Comparison of ENCODE assay signal across 15 cellular contexts in the genomic region with DNA sequence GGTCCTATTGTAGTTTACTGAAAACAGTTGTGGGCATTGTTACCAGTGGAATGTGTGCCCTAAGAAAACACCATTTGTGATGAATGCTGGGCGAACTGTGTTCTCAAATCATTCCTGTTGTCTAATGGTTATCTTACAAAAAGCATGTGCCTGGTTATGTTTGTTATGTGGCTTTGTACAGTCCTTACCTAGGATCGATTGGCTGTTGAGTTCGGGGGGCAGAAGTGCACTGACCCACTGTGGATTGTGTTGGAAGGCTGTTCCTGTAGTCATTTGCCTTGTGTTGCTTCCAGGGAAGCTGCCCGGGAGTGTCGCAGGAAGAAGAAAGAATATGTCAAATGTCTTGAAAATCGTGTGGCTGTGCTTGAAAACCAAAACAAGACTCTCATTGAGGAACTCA.
DNase-seq lines count a peak whose midpoint lies in the region; ATAC-seq and TF ChIP-seq lines count a peak whose summit lies in the region.
"Had no signal": no experiment of that assay in that cellular context is flagged by ENCODE, and none has a peak within 500 bp of the region (broad histone marks: within the 10 kb centered on the region; RNA-seq: fewer than 3 reads in every experiment).

No MANE protein-coding gene starts in this region.

- no peaks in the 10 kb centered on the region for H3K27me3 Mint-ChIP-seq in H9 (ENCODE audit: low read depth)
- H3K27me3 Mint-ChIP-seq in activated CD8-positive, alpha-beta T cell treated with anti-CD3 and anti-CD28 coated beads for 36 hours: no peaks in the 10 kb centered on the region
- no peaks in the 10 kb centered on the region for H3K27me3 Mint-ChIP-seq in effector memory CD8-positive, alpha-beta T cell

- H3K9me3 Mint-ChIP-seq in H9: no peaks in the 10 kb centered on the region
- no peaks in the 10 kb centered on the region for H3K9me3 Mint-ChIP-seq in activated CD8-positive, alpha-beta T cell treated with anti-CD3 and anti-CD28 coated beads for 36 hours
- no peaks in the 10 kb centered on the region for H3K9me3 Mint-ChIP-seq in effector memory CD8-positive, alpha-beta T cell

- peak overlapping the region in 1 of 2 experiments; percentile 1; a peak in 1 of 5 replicates for H3K4me3 Mint-ChIP-seq in H9
- no peak overlapping the region for H3K4me3 Mint-ChIP-seq in activated CD8-positive, alpha-beta T cell treated with anti-CD3 and anti-CD28 coated beads for 36 hours
- no peak overlapping the region for H3K4me3 Mint-ChIP-seq in effector memory CD8-positive, alpha-beta T cell

- H3K36me3 Mint-ChIP-seq in H9 (ENCODE audit: insufficient read depth in 1 of 3, low read depth in 3 of 3): peaks cover 2 to 6% (median 4%) of the 10 kb centered on the region in 3 experiments; a peak in 6 of 7 replicates
- peaks cover 48% of the 10 kb centered on the region for H3K36me3 Mint-ChIP-seq in activated CD8-positive, alpha-beta T cell treated with anti-CD3 and anti-CD28 coated beads for 36 hours (ENCODE audit: low read depth)
- H3K36me3 Mint-ChIP-seq in effector memory CD8-positive, alpha-beta T cell (ENCODE audit: insufficient read depth): peaks cover 10% of the 10 kb centered on the region

- no peak for TF ChIP-seq POLR2A in right lobe of liver (IDR thresholded peaks at IDR 0.05)

- POLR2A ChIA-PET in activated CD8-positive, alpha-beta T cell treated with anti-CD3 and anti-CD28 coated beads for 36 hours (lab: Charles Lee): interaction anchor here (3.5 kb wide), 1 partner anchor 84 kb away, joined by 17 read pairs; the partner anchor contains the start of gene CREM

- CTCF ChIA-PET in activated CD8-positive, alpha-beta T cell treated with anti-CD3 and anti-CD28 coated beads for 36 hours (lab: Charles Lee): interaction anchor here (0.9 to 2.1 kb wide), 4 partner anchors 9 to 90 kb away, joined by 3 to 7 read pairs (median 5); partner anchors contain the start of gene CREM

- H3K18ac ChIP-seq in H9 (ENCODE audit: insufficient read length, low read depth, low read length): no peak overlapping the region
- no peak overlapping the region for H3K18ac ChIP-seq in trophoblast cell (ENCODE audit: low read length)

- no peak for ATAC-seq in activated CD8-positive, alpha-beta T cell treated with anti-CD3 and anti-CD28 coated beads for 36 hours
- ATAC-seq in right lobe of liver (peak in 3 of 4 donors; percentile 4 to 30 (median 6)), upper lobe of right lung (no peak)
- ATAC-seq in effector memory CD8-positive, alpha-beta T cell (replicated peaks): no peak
- ATAC-seq: activated CD4-positive, CD25-positive, alpha-beta regulatory T cell treated with anti-CD3 and anti-CD28 coated beads, Interleukin-2, amount 50 U/mL, for 24 hours had no signal

- H2BK120ac ChIP-seq in H9 (ENCODE audit: low read depth, low read length, poor library complexity, severe bottlenecking) (no peak overlapping the region), trophoblast cell (ENCODE audit: insufficient read depth, low read length, poor library complexity) (no peak overlapping the region)

- H3K9ac ChIP-seq in H9 (ENCODE audit: extremely low read depth, insufficient read length, low read length): no peak overlapping the region
- no peak overlapping the region for H3K9ac ChIP-seq in trophoblast cell (ENCODE audit: low read length)
- H3K9ac ChIP-seq: BLaER1 had no signal

- H2BK15ac ChIP-seq in H9 (ENCODE audit: low read depth, low read length): no peak overlapping the region

- H4K5ac ChIP-seq in H9 (ENCODE audit: insufficient read length, low read depth, low read length): no peak overlapping the region

- H3K4ac ChIP-seq in H9 (ENCODE audit: low read depth, low read length) (no peak overlapping the region), trophoblast cell (ENCODE audit: low read depth, low read length) (no peak overlapping the region)

- H3K14ac ChIP-seq in H9 (ENCODE audit: insufficient read depth, low read length) (no peak overlapping the region), trophoblast cell (ENCODE audit: low read length) (no peak overlapping the region)

- H3K27ac Mint-ChIP-seq in H9: peak overlapping the region; percentile 3 to 84 (median 29); a peak in 5 of 7 replicates
- peak overlapping the region; percentile 14 for H3K27ac Mint-ChIP-seq in activated CD8-positive, alpha-beta T cell treated with anti-CD3 and anti-CD28 coated beads for 36 hours
- peak overlapping the region in 1 of 2 donors; percentile 74 for H3K27ac Mint-ChIP-seq in effector memory CD8-positive, alpha-beta T cell

- H3T11ph ChIP-seq in H9 (ENCODE audit: low read length): no peak overlapping the region

- peaks cover 46 to 48% of the 10 kb centered on the region in 2 experiments for H3K4me1 Mint-ChIP-seq in H9
- peaks cover 28% of the 10 kb centered on the region for H3K4me1 Mint-ChIP-seq in activated CD8-positive, alpha-beta T cell treated with anti-CD3 and anti-CD28 coated beads for 36 hours (ENCODE audit: low read depth)
- peaks cover 6 to 10% of the 10 kb centered on the region in 2 donors for H3K4me1 Mint-ChIP-seq in effector memory CD8-positive, alpha-beta T cell (ENCODE audit: low read depth in 2 of 2)

- H2AFZ ChIP-seq in H9 (ENCODE audit: low read length) (no peak overlapping the region), trophoblast cell (ENCODE audit: insufficient read depth, low read length, poor library complexity) (no peak overlapping the region)

- H3K4me1 ChIP-seq in H9 (ENCODE audit: insufficient read depth, low read length) (peaks cover 14% of the 10 kb centered on the region), right lobe of liver (peaks cover 0 to 17% (median 0%) of the 10 kb centered on the region in 4 donors), trophoblast cell (ENCODE audit: control insufficient read depth in 1 of 2, insufficient read depth in 2 of 2, low read length in 2 of 2) (peaks cover 5 to 12% of the 10 kb centered on the region in 2 experiments), upper lobe of right lung (peaks cover 3% of the 10 kb centered on the region)
- H3K4me1 ChIP-seq: prostate gland had no signal

- intact Hi-C loops in activated CD8-positive, alpha-beta T cell treated with anti-CD3 and anti-CD28 coated beads for 36 hours (cut with micrococcal nuclease): loop anchor here (10.0 kb wide), 1 partner anchor 216 kb away; no protein-coding TSS in a partner anchor
- intact Hi-C loops in right lobe of liver (cut with DNase I) (loop anchor here (10.0 kb wide), 2 partner anchors 66 to 86 kb away; partner anchors contain the start of gene CREM (in 1 of the 2)), upper lobe of right lung (cut with DNase I) (no loop called here)

- TF ChIP-seq CTCF in H9 (conservative IDR thresholded peaks at IDR 0.05): no peak
- no peak for TF ChIP-seq CTCF in activated CD8-positive, alpha-beta T cell treated with anti-CD3 and anti-CD28 coated beads for 36 hours (IDR thresholded peaks at IDR 0.05)
- TF ChIP-seq CTCF in right lobe of liver (IDR thresholded peaks at IDR 0.05): no peak
- no peak for TF ChIP-seq CTCF in upper lobe of right lung (IDR thresholded peaks at IDR 0.05)

- no peak overlapping the region for H3K27ac ChIP-seq in H9 (ENCODE audit: insufficient read length, low read depth, low read length)
- H3K27ac ChIP-seq in right lobe of liver: peak overlapping the region in 1 of 3 donors; percentile 24
- H3K27ac ChIP-seq in trophoblast cell (ENCODE audit: low read depth, low read length): peak overlapping the region; percentile 40
- H3K27ac ChIP-seq in upper lobe of right lung: no peak overlapping the region
- H3K27ac ChIP-seq: BLaER1, epithelial cell of prostate, prostate gland had no signal

- H4K12ac ChIP-seq in trophoblast cell (ENCODE audit: low read depth, low read length): no peak overlapping the region

- H3K36me3 ChIP-seq in right lobe of liver: no peaks in the 10 kb centered on the region
- H3K36me3 ChIP-seq in trophoblast cell (ENCODE audit: control insufficient read depth in 1 of 2, insufficient read depth in 2 of 2, low read length in 2 of 2): peaks cover 3% of the 10 kb centered on the region in 2 experiments
- H3K36me3 ChIP-seq in upper lobe of right lung: no peaks in the 10 kb centered on the region
- H3K36me3 ChIP-seq: BLaER1, prostate gland had no signal

- H3K56ac ChIP-seq in H9 (ENCODE audit: insufficient read length, low read depth, low read length): no peak overlapping the region

- H3K27me3 ChIP-seq in H9 (ENCODE audit: insufficient read depth, low read length) (no peaks in the 10 kb centered on the region), right lobe of liver (no peaks in the 10 kb centered on the region), trophoblast cell (ENCODE audit: insufficient read depth, low read length) (no peaks in the 10 kb centered on the region), upper lobe of right lung (no peaks in the 10 kb centered on the region)
- H3K27me3 ChIP-seq: BLaER1 had no signal

- no peak overlapping the region for H2BK12ac ChIP-seq in H9 (ENCODE audit: insufficient read length, low read depth, low read length)
- H2BK12ac ChIP-seq in trophoblast cell (ENCODE audit: low read length): no peak overlapping the region

- no peak for DNase-seq in H9
- DNase-seq in activated CD8-positive, alpha-beta T cell treated with anti-CD3 and anti-CD28 coated beads for 36 hours: no peak
- DNase-seq in right lobe of liver: no peak
- no peak for DNase-seq in trophoblast cell
- no peak for DNase-seq in effector memory CD8-positive, alpha-beta T cell
- no peak for DNase-seq in upper lobe of right lung
- no peak for DNase-seq in inferior parietal cortex (ENCODE audit: extremely low spot score)
- DNase-seq: DMS53, NCI-H1436 treated with DMSO at 0.1 percent for 48 hours, NCI-H2227 treated with DMSO at 0.1 percent for 48 hours, RPMI8226 had no signal

- no peaks in the 10 kb centered on the region for H4K20me1 ChIP-seq in H9 (ENCODE audit: control insufficient read depth, insufficient read depth, insufficient read length)
- H4K20me1 ChIP-seq: BLaER1 had no signal

- H4K91ac ChIP-seq in H9 (ENCODE audit: insufficient read length, low read depth, low read length): no peak overlapping the region
- H4K91ac ChIP-seq in trophoblast cell (ENCODE audit: low read depth, low read length): no peak overlapping the region

- H3K9me3 ChIP-seq in H9 (ENCODE audit: control insufficient read depth, low read depth, low read length): no peaks in the 10 kb centered on the region
- H3K9me3 ChIP-seq in right lobe of liver: no peaks in the 10 kb centered on the region
- H3K9me3 ChIP-seq in trophoblast cell (ENCODE audit: insufficient read depth, low read depth, low read length): peaks cover 2% of the 10 kb centered on the region
- no peaks in the 10 kb centered on the region for H3K9me3 ChIP-seq in upper lobe of right lung
- H3K9me3 ChIP-seq: BLaER1, prostate gland had no signal

- H3K79me1 ChIP-seq in H9 (ENCODE audit: insufficient read depth, low read depth, low read length, poor library complexity, severe bottlenecking) (no peaks in the 10 kb centered on the region), trophoblast cell (ENCODE audit: low read length) (peaks cover 2% of the 10 kb centered on the region)

- H2BK20ac ChIP-seq in H9 (ENCODE audit: low read depth, low read length, poor library complexity, severe bottlenecking): no peak overlapping the region

- H3K23me2 ChIP-seq in H9 (ENCODE audit: insufficient read length, low read depth, low read length, poor library complexity, severe bottlenecking): no peaks in the 10 kb centered on the region

- H3K4me2 ChIP-seq in H9 (ENCODE audit: insufficient read depth, insufficient read length, low read length) (no peak overlapping the region), trophoblast cell (ENCODE audit: low read length) (peak overlapping the region; percentile 27)
- H3K4me2 ChIP-seq: BLaER1 had no signal

- no peak overlapping the region for H3K23ac ChIP-seq in H9 (ENCODE audit: insufficient read length, low read depth, low read length)
- no peak overlapping the region for H3K23ac ChIP-seq in trophoblast cell (ENCODE audit: low read length)

- H3K79me2 ChIP-seq in H9 (ENCODE audit: insufficient read depth, low read length) (no peaks in the 10 kb centered on the region), trophoblast cell (ENCODE audit: control insufficient read depth, insufficient read depth, low read length, poor library complexity) (no peaks in the 10 kb centered on the region)

- H2BK5ac ChIP-seq in H9 (ENCODE audit: insufficient read length, low read length) (no peak overlapping the region), trophoblast cell (ENCODE audit: low read depth, low read length, poor library complexity) (no peak overlapping the region)

- H4K8ac ChIP-seq in H9 (replicated peaks; ENCODE audit: insufficient read length, low read depth, low read length) (no peak overlapping the region), trophoblast cell (ENCODE audit: low read depth, low read length) (no peak overlapping the region)

- H2AK5ac ChIP-seq in H9 (ENCODE audit: insufficient read length, low read length) (no peak overlapping the region), trophoblast cell (ENCODE audit: low read length) (no peak overlapping the region)

- WGBS in H9 (ENCODE audit: extremely low coverage, insufficient read length, low lambda C conversion rate): no CpG with 5 or more reads among the region's 6 CpGs
- 39% methylated on average over 4 of the region's 6 CpGs for whole genome bisulfite sequencing in right lobe of liver (ENCODE audit: insufficient coverage, low coverage, low lambda C conversion rate, missing lambda C conversion rate)
- WGBS in trophoblast cell (ENCODE audit: extremely low coverage, insufficient coverage, insufficient read length): no CpG with 5 or more reads among the region's 6 CpGs

- H3K4me3 ChIP-seq in right lobe of liver: no peak overlapping the region
- H3K4me3 ChIP-seq in trophoblast cell (ENCODE audit: low read depth, low read length): no peak overlapping the region
- no peak overlapping the region for H3K4me3 ChIP-seq in upper lobe of right lung
- H3K4me3 ChIP-seq: BLaER1, prostate gland had no signal

Comparison
In these comparisons a context has a peak if more than half of its experiments do, and no peak if none do; other contexts are left out.
1. ATAC-seq: peak in right lobe of liver (3 of 4); none in activated CD8-positive, alpha-beta T cell treated with anti-CD3 and anti-CD28 coated beads for 36 hours (single experiment), effector memory CD8-positive, alpha-beta T cell (single experiment) and upper lobe of right lung (single experiment).